Comparison of ENCODE assay signal across 30 cellular contexts in genomic region chr4:101584306-101584705, GRCh38.
"Had no signal": no experiment of that assay in that cellular context is flagged by ENCODE, and none has a peak within 500 bp of the region (broad histone marks: within the 10 kb centered on the region; RNA-seq: fewer than 3 reads in every experiment).

No MANE protein-coding gene starts in this region.

- H3K36me3 ChIP-seq: brain microvascular endothelial cell, cardiac muscle cell, Peyer's patch, SJSA1 had no signal

- H3K27me3 ChIP-seq: brain microvascular endothelial cell, cardiac muscle cell, Peyer's patch, SJSA1 had no signal

- FAIRE-seq: TTC549 had no signal

- H3K9me3 ChIP-seq: SJSA1 had no signal

- H3K4me3 ChIP-seq: cardiac muscle cell, Peyer's patch, SJSA1 had no signal

- ATAC-seq: activated T-cell treated with anti-CD3 and anti-CD28 coated beads, Interleukin-2, amount 50 U/mL, for 4 hours; T-helper 17 cell had no signal

- H3K4me1 ChIP-seq: Peyer's patch, SJSA1 had no signal

- H3K27ac ChIP-seq: brain microvascular endothelial cell, cardiac muscle cell, Peyer's patch, SJSA1 had no signal

- DNase-seq: activated B cell treated with CpG ODN at 0.5 μM for 24 hours; activated CD4-positive, alpha-beta memory T cell treated with anti-CD3 and anti-CD28 coated beads for 36 hours; activated CD4-positive, alpha-beta T cell treated with anti-CD3 and anti-CD28 coated beads for 1 hour; activated CD4-positive, alpha-beta T cell treated with anti-CD3 and anti-CD28 coated beads, Interleukin-2, amount 10 ng/mL, durations not matched to agents 24 days and 14 days; activated CD8-positive, alpha-beta memory T cell treated with anti-CD3 and anti-CD28 coated beads for 24 hours; activated gamma-delta T cell; activated naive CD4-positive, alpha-beta T cell treated with anti-CD3 and anti-CD28 coated beads, Interleukin-2, amount 10 ng/mL, durations not matched to agents 7 days and 5 days; activated naive CD8-positive, alpha-beta T cell treated with anti-CD3 and anti-CD28 coated beads for 36 hours; activated T-cell treated with anti-CD3 and anti-CD28 coated beads, Interleukin-2, amount 50 U/mL, for 4 hours; brain microvascular endothelial cell; IMR-90; Kasumi-1; KBM-7; NCI-H1105; NCI-H1436; NCI-H1694 treated with DMSO at 0.1 percent for 48 hours; NCI-H2029 treated with DMSO at 0.1 percent for 48 hours; NCI-H345; NCI-H510A; NCI-H526 treated with DMSO at 0.1 percent for 48 hours; NCI-H82; NK-92 treated with Interleukin-12 subunit alpha and Interleukin-12 subunit beta, amount 100 ng/mL, for 24 hours; OCI-M1; Peyer's patch; SHP77; T-helper 17 cell; T-helper 9 cell had no signal
